In genomic region chr19:48445606-48446481, GRCh38 we compare ENCODE assay signal across 1 cellular context.
TF ChIP-seq lines count a peak whose summit lies in the region.

GRWD1 (plus strand) TSS chr19:48445983; CDS start chr19:48446006, 23 bp downstream.

TF ChIP-seq in HepG2, 621 proteins besides CTCF, POLR2A, EP300 and RAD21 (continued from another document and continues in another):
- TF ChIP-seq ZNF570 (CRISPR knock-in tag; IDR thresholded peaks at IDR 0.05; ENCODE audit: borderline replicate concordance) (no peak), ZNF10 (CRISPR knock-in tag; IDR thresholded peaks at IDR 0.05; ENCODE audit: borderline replicate concordance, low read depth) (no peak), ZNF773 (CRISPR knock-in tag; IDR thresholded peaks at IDR 0.05; ENCODE audit: borderline replicate concordance) (no peak), SOX13 (IDR thresholded peaks at IDR 0.05) (no peak), SOX13 (CRISPR knock-in tag; conservative IDR thresholded peaks at IDR 0.05 in 1 of 2, IDR thresholded peaks at IDR 0.05 in 1 of 2) (no peak), PRDM10 (CRISPR knock-in tag; IDR thresholded peaks at IDR 0.05; ENCODE audit: low read depth) (no peak), FUBP1 (CRISPR knock-in tag; IDR thresholded peaks at IDR 0.05; ENCODE audit: borderline replicate concordance) (no peak), RORA (CRISPR knock-in tag; IDR thresholded peaks at IDR 0.05) (no peak), CREM (IDR thresholded peaks at IDR 0.05) (peak; percentile 95), CREM (CRISPR knock-in tag; IDR thresholded peaks at IDR 0.05) (peak; percentile 38; the same call in 1 of the 2 replicates), JARID2 (CRISPR knock-in tag; IDR thresholded peaks at IDR 0.05; ENCODE audit: insufficient replicate concordance) (no peak), NCOR1 (IDR thresholded peaks at IDR 0.05; ENCODE audit: borderline replicate concordance, low read length) (no peak), SNAI1 (CRISPR knock-in tag; IDR thresholded peaks at IDR 0.05; ENCODE audit: borderline replicate concordance) (no peak), ZNF513 (CRISPR knock-in tag; conservative IDR thresholded peaks at IDR 0.05) (no peak), CSRNP1 (CRISPR knock-in tag; IDR thresholded peaks at IDR 0.05) (peak; percentile 80; the same call in 1 of the 2 replicates), DBP (CRISPR knock-in tag; IDR thresholded peaks at IDR 0.05; ENCODE audit: not compliant biosample characterization) (no peak), ZFP82 (CRISPR knock-in tag; IDR thresholded peaks at IDR 0.05; ENCODE audit: borderline replicate concordance) (no peak), HNRNPK (IDR thresholded peaks at IDR 0.05; ENCODE audit: low read depth, low read length, poor library complexity, severe bottlenecking) (no peak), MYC (CRISPR knock-in tag; IDR thresholded peaks at IDR 0.05; ENCODE audit: borderline replicate concordance) (peak; percentile 98), FLYWCH1 (CRISPR knock-in tag; IDR thresholded peaks at IDR 0.05) (no peak), ATF6 (CRISPR knock-in tag; conservative IDR thresholded peaks at IDR 0.05) (no peak; the same call in 1 of the 2 replicates), ZNF460 (CRISPR knock-in tag; IDR thresholded peaks at IDR 0.05; ENCODE audit: borderline replicate concordance) (no peak), KLF6 (CRISPR knock-in tag; IDR thresholded peaks at IDR 0.05) (peak; percentile 42; the same call in 1 of the 2 replicates), FOXA3 (CRISPR knock-in tag; IDR thresholded peaks at IDR 0.05) (peak; percentile 6), BATF2 (CRISPR knock-in tag; IDR thresholded peaks at IDR 0.05) (no peak), MBD4 (IDR thresholded peaks at IDR 0.05; ENCODE audit: borderline replicate concordance, low read length) (no peak), PHB2 (IDR thresholded peaks at IDR 0.05; ENCODE audit: partially characterized antibody) (no peak), ZBTB40 (IDR thresholded peaks at IDR 0.05) (no peak), ZBTB40 (CRISPR knock-in tag; IDR thresholded peaks at IDR 0.05) (no peak), KDM6A (CRISPR knock-in tag; IDR thresholded peaks at IDR 0.05; ENCODE audit: low read depth) (peak; percentile 5; the same call in 1 of the 2 replicates), ZFP1 (CRISPR knock-in tag; IDR thresholded peaks at IDR 0.05) (0 out of 2 replicates have a peak, but pooled peaks have one; percentile 27), POLR2AphosphoS5 (IDR thresholded peaks at IDR 0.05; ENCODE audit: low read depth, low read length) (peak; percentile 73; the same call in 1 of the 2 replicates), HNRNPLL (IDR thresholded peaks at IDR 0.05; ENCODE audit: low read depth, low read length, poor library complexity, severe bottlenecking) (peak; percentile 92), ZNF205 (CRISPR knock-in tag; IDR thresholded peaks at IDR 0.05) (no peak)
